8 cellular contexts compared by ENCODE assay signal in the genomic region with DNA sequence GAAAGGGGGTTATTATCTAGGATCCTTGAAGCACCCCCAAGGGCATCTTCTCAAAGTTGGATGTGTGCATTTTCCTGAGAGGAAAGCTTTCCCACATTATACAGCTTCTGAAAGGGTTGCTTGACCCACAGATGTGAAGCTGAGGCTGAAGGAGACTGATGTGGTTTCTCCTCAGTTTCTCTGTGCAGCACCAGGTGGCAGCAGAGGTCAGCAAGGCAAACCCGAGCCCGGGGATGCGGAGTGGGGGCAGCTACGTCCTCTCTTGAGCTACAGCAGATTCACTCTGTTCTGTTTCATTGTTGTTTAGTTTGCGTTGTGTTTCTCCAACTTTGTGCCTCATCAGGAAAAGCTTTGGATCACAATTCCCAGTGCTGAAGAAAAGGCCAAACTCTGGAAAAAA.
DNase-seq lines count a peak whose midpoint lies in the region; TF ChIP-seq lines count a peak whose summit lies in the region.
"Not testable (repeated sequence)": the region's sequence is repeated elsewhere in the genome, so short reads cannot be mapped to it uniquely, and the experiment has no call there.

No MANE protein-coding gene starts in this region.

- H3K27me3 ChIP-seq in BJ (ENCODE audit: control insufficient read depth, insufficient read depth, low read length); parathyroid adenoma (ENCODE audit: control insufficient read depth, insufficient read depth, low read length): not testable (repeated sequence)

- H3K9ac ChIP-seq in parathyroid adenoma, result not testable (repeated sequence)

- POLR2A ChIA-PET in BJ (lab: Charles Lee), result not testable (repeated sequence)

- TF ChIP-seq CTCF in BJ (IDR thresholded peaks at IDR 0.05; ENCODE audit: insufficient read depth, low read depth, low read length) (peak; percentile 50), parathyroid adenoma (IDR thresholded peaks at IDR 0.05) (peak; percentile 51)

- not testable (repeated sequence) for H3K9me3 ChIP-seq in parathyroid adenoma (ENCODE audit: control insufficient read depth, low read length)

- not testable (repeated sequence) for H3K36me3 ChIP-seq in BJ (ENCODE audit: control insufficient read depth, insufficient read depth, low read length); parathyroid adenoma (ENCODE audit: control insufficient read depth, insufficient read depth, low read length)

- CTCF ChIA-PET in BJ (lab: Yijun Ruan, JAX), result not testable (repeated sequence)

- H3K4me1 Mint-ChIP-seq in T-helper 2 cell treated with Interferon-gamma antibody and Interleukin-4, amounts not matched to agents 5 μg/mL and 100 μg/mL, for 36 hours (ENCODE audit: low read depth); immature natural killer cell: not testable (repeated sequence)

- H3K4me3 Mint-ChIP-seq in T-helper 2 cell treated with Interferon-gamma antibody and Interleukin-4, amounts not matched to agents 5 μg/mL and 100 μg/mL, for 36 hours; immature natural killer cell: not testable (repeated sequence)

- H3K36me3 Mint-ChIP-seq in T-helper 2 cell treated with Interferon-gamma antibody and Interleukin-4, amounts not matched to agents 5 μg/mL and 100 μg/mL, for 36 hours (ENCODE audit: low read depth); immature natural killer cell: not testable (repeated sequence)

- not testable (repeated sequence) for H3K27me3 Mint-ChIP-seq in T-helper 2 cell treated with Interferon-gamma antibody and Interleukin-4, amounts not matched to agents 5 μg/mL and 100 μg/mL, for 36 hours (ENCODE audit: low read depth); immature natural killer cell (ENCODE audit: low read depth in 3 of 3)

- not testable (repeated sequence) for DNase-seq in BJ (ENCODE audit: low read depth)
- DNase-seq in HS-27A (ENCODE audit: low read depth), result peak; percentile 0
- DNase-seq in T-helper 2 cell treated with Interferon-gamma antibody and Interleukin-4, amounts not matched to agents 5 μg/mL and 100 μg/mL, for 36 hours (ENCODE audit: low spot score), result peak; percentile 48
- peak; percentile 22 to 25 for DNase-seq in activated T-helper 1 cell treated with anti-CD3 and anti-CD28 coated beads, Interleukin-2, amount 50 U/mL, for 16 hours (ENCODE audit: low read depth in 1 of 2, low spot score in 1 of 2)
- peak; percentile 62 for DNase-seq in ecto neural progenitor cell (ENCODE audit: low spot score)
- DNase-seq in immature natural killer cell, result peak; percentile 42 to 58 (median 44)
- DNase-seq in stimulated activated CD8-positive, alpha-beta memory T cell treated with anti-CD3 and anti-CD28 coated beads, Interleukin-15, amount 100 ng/mL, for 24 hours (ENCODE audit: low read depth), result peak; percentile 37

- not testable (repeated sequence) for H3K4me2 ChIP-seq in parathyroid adenoma (ENCODE audit: low read length)

- H2AFZ ChIP-seq in parathyroid adenoma, result not testable (repeated sequence)

- H3K27ac ChIP-seq in parathyroid adenoma, result not testable (repeated sequence)

- not testable (repeated sequence) for H3K27ac Mint-ChIP-seq in T-helper 2 cell treated with Interferon-gamma antibody and Interleukin-4, amounts not matched to agents 5 μg/mL and 100 μg/mL, for 36 hours; immature natural killer cell

- not testable (repeated sequence) for H3K79me2 ChIP-seq in parathyroid adenoma

- H3K4me1 ChIP-seq in parathyroid adenoma, result not testable (repeated sequence)

- not testable (repeated sequence) for H3K9me3 Mint-ChIP-seq in T-helper 2 cell treated with Interferon-gamma antibody and Interleukin-4, amounts not matched to agents 5 μg/mL and 100 μg/mL, for 36 hours; immature natural killer cell

- H3K4me3 ChIP-seq in BJ (ENCODE audit: low read depth, low read length); parathyroid adenoma (ENCODE audit: low read depth, low read length): not testable (repeated sequence)
